In the genomic region with DNA sequence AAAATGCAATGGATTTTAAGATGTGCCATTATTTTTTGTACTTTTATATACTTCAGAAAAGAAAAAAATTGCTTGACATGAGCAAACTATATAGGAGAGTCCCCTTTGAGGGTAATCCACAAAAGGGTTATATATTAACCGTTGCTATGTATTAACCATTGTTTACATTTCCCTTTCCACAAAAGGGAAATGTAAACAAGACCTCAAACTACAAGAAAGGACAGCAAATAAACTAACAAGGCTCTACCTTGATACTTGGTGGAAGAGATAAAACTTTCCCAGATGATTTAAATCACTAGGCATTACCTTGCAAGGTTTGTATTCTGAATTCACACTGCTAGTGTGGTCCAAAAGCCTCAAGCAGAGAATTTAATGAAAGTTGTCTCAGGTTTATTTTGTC, we compare ENCODE assay signal across 16 cellular contexts.
"Had no signal": no experiment of that assay in that cellular context is flagged by ENCODE, and none has a peak within 500 bp of the region (broad histone marks: within the 10 kb centered on the region; RNA-seq: fewer than 3 reads in every experiment).

No MANE protein-coding gene starts in this region.

- H3K36me3 ChIP-seq: suprapubic skin, thyroid gland, uterus had no signal

- ATAC-seq: foreskin keratinocyte; left colon; left ventricle myocardium superior; mucosa of descending colon; natural killer cell; right cardiac atrium; stimulated activated effector memory CD8-positive, alpha-beta T cell treated with anti-CD3 and anti-CD28 coated beads, Interleukin-12 subunit alpha, Interleukin-12 subunit beta, amount 100 ng/mL, for 72 hours; stimulated activated naive CD8-positive, alpha-beta T cell treated with anti-CD3 and anti-CD28 coated beads, Interleukin-15, Interleukin-2, amounts not matched to agents 100 U/mL and 50 U/mL, for 24 hours had no signal

- DNase-seq: erythroblast; foreskin keratinocyte; left colon; left ventricle myocardium superior; mucosa of descending colon; natural killer cell; right cardiac atrium; stimulated activated CD4-positive, alpha-beta T cell treated with anti-CD3 and anti-CD28 coated beads, Interleukin-2, amount 100 ng/mL, for 48 hours; stimulated activated naive CD8-positive, alpha-beta T cell treated with anti-CD3 and anti-CD28 coated beads, Interleukin-15, Interleukin-2, amounts not matched to agents 100 U/mL and 50 U/mL, for 24 hours; thyroid gland; uterus had no signal

- H3K4me3 ChIP-seq: lung, mucosa of descending colon, smooth muscle cell, suprapubic skin, thyroid gland, uterus had no signal

- H3K4me1 ChIP-seq: foreskin keratinocyte, suprapubic skin, thyroid gland, uterus had no signal

- H3K9me3 ChIP-seq: mucosa of descending colon, suprapubic skin, thyroid gland, uterus had no signal

- FAIRE-seq: endothelial cell of umbilical vein had no signal

- H3K27me3 ChIP-seq: foreskin keratinocyte, suprapubic skin, thyroid gland, uterus had no signal

- H3K27ac ChIP-seq: foreskin keratinocyte, suprapubic skin, thyroid gland, uterus had no signal
